Comparison of ENCODE assay signal across 14 cellular contexts in the genomic region with DNA sequence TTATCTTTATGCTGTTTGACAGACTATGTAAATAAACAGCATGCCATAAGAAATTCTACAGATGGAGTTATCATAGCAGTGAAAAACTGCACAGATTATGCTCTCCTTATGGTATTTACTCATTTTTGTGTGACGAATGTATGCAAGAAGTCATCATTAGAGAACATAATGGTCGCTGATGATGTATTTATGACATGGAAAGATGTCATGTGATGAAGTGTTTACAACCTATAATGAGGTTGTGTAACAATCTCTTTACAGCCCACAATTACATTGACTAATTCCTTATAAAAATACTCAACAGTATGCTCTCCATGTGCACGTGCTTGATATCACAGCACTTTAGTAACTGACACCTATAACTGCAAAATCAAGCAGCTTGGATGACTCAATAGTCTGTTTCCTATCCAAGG.
"Had no signal": no experiment of that assay in that cellular context is flagged by ENCODE, and none has a peak within 500 bp of the region (broad histone marks: within the 10 kb centered on the region; RNA-seq: fewer than 3 reads in every experiment).

No MANE protein-coding gene starts in this region.

- H3K4me3 ChIP-seq: lower lobe of right lung, skin epidermis, thyroid gland, vagina had no signal

- ATAC-seq: lower lobe of right lung had no signal

- FAIRE-seq: colon had no signal

- DNase-seq: activated CD4-positive, alpha-beta memory T cell treated with anti-CD3 and anti-CD28 coated beads for 36 hours; activated gamma-delta T cell; activated T-cell treated with anti-CD3 and anti-CD28 coated beads, Interleukin-2, amount 50 U/mL, for 48 hours; anterior cingulate cortex; lower lobe of right lung; midbrain; naive B cell; retina; T-helper 9 cell; thyroid gland had no signal

- H3K9me3 ChIP-seq: lower lobe of right lung, thyroid gland, vagina had no signal

- H3K4me1 ChIP-seq: lower lobe of right lung, parathyroid adenoma, thyroid gland, vagina had no signal

- H3K36me3 ChIP-seq: lower lobe of right lung, thyroid gland, vagina had no signal
